21 cellular contexts compared by ENCODE assay signal in the genomic region with DNA sequence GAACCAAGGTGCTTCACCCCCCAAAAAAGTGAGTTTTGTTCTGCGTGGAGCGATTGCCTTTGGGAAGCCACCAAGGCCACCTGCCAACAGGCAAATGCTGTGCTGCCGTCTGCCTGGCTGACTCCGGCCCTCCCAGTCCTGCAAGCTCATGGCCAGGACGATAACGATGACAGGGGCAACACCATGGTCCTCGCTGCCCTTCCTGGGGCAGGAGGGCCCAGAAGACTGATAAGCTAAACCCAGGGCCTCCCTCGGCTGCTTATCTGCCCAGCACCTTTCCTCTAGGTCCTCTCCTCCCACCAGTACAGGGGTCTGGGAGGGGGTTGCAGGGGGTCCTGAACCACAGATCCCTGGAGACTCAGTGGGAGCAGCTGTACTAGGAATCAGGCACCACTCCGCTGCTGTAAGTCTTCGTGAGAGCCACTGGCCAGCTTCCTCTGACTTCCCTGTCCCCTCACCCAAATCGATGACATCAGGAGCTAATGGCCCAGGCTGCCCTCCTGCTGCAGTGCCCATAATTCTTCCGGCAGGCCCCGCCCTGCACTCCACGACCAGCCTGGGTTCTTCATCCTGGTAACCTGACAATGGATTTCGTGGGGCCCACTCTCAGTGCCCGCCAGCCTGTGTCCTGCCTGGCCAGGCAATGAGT. TPM values are rescaled to one million over a fixed set of nuclear protein-coding genes. Genes with fewer than 3 reads are reported as not detected.
A peak's percentile ranks its signal among the peaks of the same experiment; 100 is the strongest.
DNase-seq lines count a peak whose midpoint lies in the region; ATAC-seq and TF ChIP-seq lines count a peak whose summit lies in the region.
"Had no signal": no experiment of that assay in that cellular context is flagged by ENCODE, and none has a peak within 500 bp of the region (broad histone marks: within the 10 kb centered on the region; RNA-seq: fewer than 3 reads in every experiment).

No MANE protein-coding gene starts in this region.

- no peak overlapping the region for H2BK15ac ChIP-seq in H9 (ENCODE audit: low read depth, low read length)
- no peak overlapping the region for H2BK15ac ChIP-seq in neuronal stem cell (ENCODE audit: low read length)

- H2BK5ac ChIP-seq in H9 (ENCODE audit: insufficient read length, low read length) (no peak overlapping the region), neuronal stem cell (ENCODE audit: low read length) (peak overlapping the region; percentile 39)

- H3K23ac ChIP-seq in H9 (ENCODE audit: insufficient read length, low read depth, low read length) (no peak overlapping the region), neuronal stem cell (ENCODE audit: low read depth, low read length, poor library complexity) (peak overlapping the region; percentile 43)

- H3T11ph ChIP-seq in H9 (ENCODE audit: low read length) = no peak overlapping the region

- H3K14ac ChIP-seq in H9 (ENCODE audit: insufficient read depth, low read length) (no peak overlapping the region), neuronal stem cell (ENCODE audit: low read length) (peak overlapping the region; percentile 21)

- H3K9me3 ChIP-seq in H9 (ENCODE audit: control insufficient read depth, low read depth, low read length) = no peaks in the 10 kb centered on the region
- no peaks in the 10 kb centered on the region for H3K9me3 ChIP-seq in adrenal gland (replicated peaks in 1 of 3)
- no peaks in the 10 kb centered on the region for H3K9me3 ChIP-seq in esophagus squamous epithelium
- no peaks in the 10 kb centered on the region for H3K9me3 ChIP-seq in neuronal stem cell (replicated peaks in 1 of 2; ENCODE audit: control insufficient read depth in 2 of 2, insufficient read depth in 1 of 2, low read depth in 1 of 2, low read length in 2 of 2)
- H3K9me3 ChIP-seq: suprapubic skin had no signal

- intact Hi-C loops in adrenal gland (cut with DNase I) = no loop called here
- intact Hi-C loops in esophagus squamous epithelium (cut with DNase I) = loop anchor here (10.0 kb wide), 1 partner anchor 170 kb away; no protein-coding TSS in a partner anchor

- H2AFZ ChIP-seq in H9 (ENCODE audit: low read length) (no peak overlapping the region), neuronal stem cell (ENCODE audit: low read length) (no peak overlapping the region)

- H3K9ac ChIP-seq in H9 (ENCODE audit: extremely low read depth, insufficient read length, low read length) = no peak overlapping the region
- H3K9ac ChIP-seq in neuronal stem cell (ENCODE audit: low read depth, low read length, poor library complexity) = no peak overlapping the region

- H4K20me1 ChIP-seq in H9 (ENCODE audit: control insufficient read depth, insufficient read depth, insufficient read length) = peaks cover 2% of the 10 kb centered on the region

- H3K36me3 Mint-ChIP-seq in H9 (ENCODE audit: insufficient read depth in 1 of 3, low read depth in 3 of 3) = peaks cover 6 to 15% (median 10%) of the 10 kb centered on the region in 3 experiments; a peak in 6 of 7 replicates
- H3K36me3 Mint-ChIP-seq: natural killer cell treated with Interleukin-12 subunit alpha and Interleukin-12 subunit beta and Interleukin-15 and Interleukin-18, amount 100 ng/mL, for 72 hours had no signal

- peaks cover 5% of the 10 kb centered on the region for H3K23me2 ChIP-seq in H9 (ENCODE audit: insufficient read length, low read depth, low read length, poor library complexity, severe bottlenecking)

- DNase-seq in H9 (peak; percentile 19), adrenal gland (peak in 5 of 7 donors; percentile 59 to 79 (median 70)), esophagus squamous epithelium (lab: John Stamatoyannopoulos, UW) (no peak), neuronal stem cell (ENCODE audit: low spot score) (no peak), T-helper 9 cell (no peak)
- DNase-seq in activated CD4-positive, alpha-beta T cell treated with anti-CD3 and anti-CD28 coated beads for 4 hours = no peak
- DNase-seq: activated CD4-positive, alpha-beta T cell treated with anti-CD3 and anti-CD28 coated beads, Interleukin-2, amount 50 U/mL, for 48 hours; amniotic stem cell; central memory CD4-positive, alpha-beta T cell; hippocampal formation; kidney; NCI-H1092 treated with DMSO at 0.1 percent for 48 hours; NCI-H2081; NCI-H446; NK-92 treated with Interleukin-12 subunit alpha and Interleukin-12 subunit beta, amount 100 ng/mL, for 24 hours; stimulated activated CD4-positive, alpha-beta T cell treated with anti-CD3 and anti-CD28 coated beads, Interleukin-12 subunit alpha, Interleukin-12 subunit beta, amount 100 ng/mL, for 4 hours; SW 1271 had no signal

- no peak overlapping the region for H3K18ac ChIP-seq in H9 (ENCODE audit: insufficient read length, low read depth, low read length)
- H3K18ac ChIP-seq in neuronal stem cell (ENCODE audit: low read length) = peak overlapping the region; percentile 57

- H2AK5ac ChIP-seq in H9 (ENCODE audit: insufficient read length, low read length) = no peak overlapping the region
- H2AK5ac ChIP-seq in neuronal stem cell (ENCODE audit: low read depth, low read length) = peak overlapping the region; percentile 21

- TF ChIP-seq CTCF in H9 (conservative IDR thresholded peaks at IDR 0.05) = no peak
- TF ChIP-seq CTCF in adrenal gland (IDR thresholded peaks at IDR 0.05) = no peak
- TF ChIP-seq CTCF in esophagus squamous epithelium (IDR thresholded peaks at IDR 0.05) = no peak

- H2BK120ac ChIP-seq in H9 (ENCODE audit: low read depth, low read length, poor library complexity, severe bottlenecking) (no peak overlapping the region), neuronal stem cell (ENCODE audit: low read depth, low read length) (no peak overlapping the region)

- no peaks in the 10 kb centered on the region for H3K9me3 Mint-ChIP-seq in H9
- H3K9me3 Mint-ChIP-seq: natural killer cell treated with Interleukin-12 subunit alpha and Interleukin-12 subunit beta and Interleukin-15 and Interleukin-18, amount 100 ng/mL, for 72 hours had no signal

- no peak for TF ChIP-seq POLR2A in adrenal gland (IDR thresholded peaks at IDR 0.05)
- TF ChIP-seq POLR2A in esophagus squamous epithelium (IDR thresholded peaks at IDR 0.05) = no peak

- H4K91ac ChIP-seq in H9 (ENCODE audit: insufficient read length, low read depth, low read length) (no peak overlapping the region), neuronal stem cell (ENCODE audit: low read depth, low read length, poor library complexity) (no peak overlapping the region)

- H3K27ac ChIP-seq in H9 (ENCODE audit: insufficient read length, low read depth, low read length) = no peak overlapping the region
- H3K27ac ChIP-seq in adrenal gland = peak overlapping the region in 4 of 5 donors; percentile 20 to 78 (median 52)
- H3K27ac ChIP-seq in esophagus squamous epithelium = peak overlapping the region in 3 of 4 donors; percentile 46 to 67 (median 65)
- H3K27ac ChIP-seq in neuronal stem cell (replicated peaks; ENCODE audit: low read length) = no peak overlapping the region
- H3K27ac ChIP-seq: suprapubic skin had no signal

- no peaks in the 10 kb centered on the region for H3K27me3 Mint-ChIP-seq in H9 (ENCODE audit: low read depth)
- H3K27me3 Mint-ChIP-seq: natural killer cell treated with Interleukin-12 subunit alpha and Interleukin-12 subunit beta and Interleukin-15 and Interleukin-18, amount 100 ng/mL, for 72 hours had no signal

- no peak overlapping the region for H4K5ac ChIP-seq in H9 (ENCODE audit: insufficient read length, low read depth, low read length)

- H3K79me2 ChIP-seq in H9 (ENCODE audit: insufficient read depth, low read length) = no peaks in the 10 kb centered on the region

- H3K4me2 ChIP-seq in H9 (ENCODE audit: insufficient read depth, insufficient read length, low read length) (no peak overlapping the region), neuronal stem cell (ENCODE audit: insufficient read depth, low read length, poor library complexity, severe bottlenecking) (no peak overlapping the region)

- H3K27ac Mint-ChIP-seq in H9 = peak overlapping the region in 2 of 3 experiments; percentile 57 to 80; a peak in 3 of 7 replicates
- H3K27ac Mint-ChIP-seq: natural killer cell treated with Interleukin-12 subunit alpha and Interleukin-12 subunit beta and Interleukin-15 and Interleukin-18, amount 100 ng/mL, for 72 hours had no signal

- H2BK20ac ChIP-seq in H9 (ENCODE audit: low read depth, low read length, poor library complexity, severe bottlenecking) = no peak overlapping the region

- H3K36me3 ChIP-seq in adrenal gland (replicated peaks in 1 of 2) (peaks cover 0 to 4% of the 10 kb centered on the region in 2 donors), esophagus squamous epithelium (peaks cover 0 to 43% (median 0%) of the 10 kb centered on the region in 3 donors), neuronal stem cell (replicated peaks in 1 of 2; ENCODE audit: control insufficient read depth in 2 of 2, insufficient read depth in 2 of 2, low read length in 2 of 2) (peaks cover 21 to 31% of the 10 kb centered on the region in 2 donors)

- peaks cover 6 to 7% of the 10 kb centered on the region in 2 experiments for H3K4me1 Mint-ChIP-seq in H9

- no peak overlapping the region for H2BK12ac ChIP-seq in H9 (ENCODE audit: insufficient read length, low read depth, low read length)
- no peak overlapping the region for H2BK12ac ChIP-seq in neuronal stem cell (ENCODE audit: low read length)

- H3K4ac ChIP-seq in H9 (ENCODE audit: low read depth, low read length) = no peak overlapping the region
- no peak overlapping the region for H3K4ac ChIP-seq in neuronal stem cell (ENCODE audit: low read length)

- H3K79me1 ChIP-seq in H9 (ENCODE audit: insufficient read depth, low read depth, low read length, poor library complexity, severe bottlenecking) (no peaks in the 10 kb centered on the region), neuronal stem cell (ENCODE audit: low read depth, low read length) (peaks cover 11% of the 10 kb centered on the region)

- H3K4me3 ChIP-seq in adrenal gland (no peak overlapping the region), esophagus squamous epithelium (no peak overlapping the region), neuronal stem cell (ENCODE audit: low read length in 2 of 2) (no peak overlapping the region)
- H3K4me3 ChIP-seq: suprapubic skin had no signal

- H4K8ac ChIP-seq in H9 (replicated peaks; ENCODE audit: insufficient read length, low read depth, low read length) (no peak overlapping the region), neuronal stem cell (ENCODE audit: low read depth, low read length) (no peak overlapping the region)

- H3K27me3 ChIP-seq in H9 (ENCODE audit: insufficient read depth, low read length) (no peaks in the 10 kb centered on the region), adrenal gland (no peaks in the 10 kb centered on the region), esophagus squamous epithelium (no peaks in the 10 kb centered on the region), neuronal stem cell (ENCODE audit: control insufficient read depth in 3 of 3, insufficient read depth in 3 of 3, low read depth in 1 of 3, low read length in 3 of 3) (no peaks in the 10 kb centered on the region)
- H3K27me3 ChIP-seq: suprapubic skin had no signal

- H3K4me3 Mint-ChIP-seq in H9 = no peak overlapping the region
- H3K4me3 Mint-ChIP-seq: natural killer cell treated with Interleukin-12 subunit alpha and Interleukin-12 subunit beta and Interleukin-15 and Interleukin-18, amount 100 ng/mL, for 72 hours had no signal

- H3K56ac ChIP-seq in H9 (ENCODE audit: insufficient read length, low read depth, low read length) = no peak overlapping the region

- H3K4me1 ChIP-seq in H9 (ENCODE audit: insufficient read depth, low read length) (no peaks in the 10 kb centered on the region), adrenal gland (replicated peaks in 1 of 2) (peaks cover 12 to 26% of the 10 kb centered on the region in 2 donors), esophagus squamous epithelium (peaks cover 9 to 39% (median 14%) of the 10 kb centered on the region in 3 donors), neuronal stem cell (ENCODE audit: control insufficient read depth in 2 of 2, insufficient read depth in 1 of 2, low read depth in 1 of 2, low read length in 2 of 2) (peaks cover 0 to 5% of the 10 kb centered on the region in 2 donors)

- no CpG with 5 or more reads among the region's 16 CpGs for WGBS in H9 (ENCODE audit: extremely low coverage, insufficient read length, low lambda C conversion rate)
- WGBS in adrenal gland, 4 donors = 47 to 66% (median 60%) methylated on average over 9 to 16 of the region's 16 CpGs
- 74 to 84% methylated on average over 3 to 7 of the region's 16 CpGs for WGBS in esophagus squamous epithelium, 2 donors
- no CpG with 5 or more reads among the region's 16 CpGs for WGBS in neuronal stem cell (ENCODE audit: extremely low coverage in 2 of 2, insufficient read length in 2 of 2, insufficient replicate concordance in 1 of 2), 2 donors

- no peak for ATAC-seq in HG02884 (IDR thresholded peaks at IDR 0.05; ENCODE audit: unreplicated experiment)
- no peak for ATAC-seq in GM21528 (IDR thresholded peaks at IDR 0.05; ENCODE audit: low FRiP score, unreplicated experiment)
- ATAC-seq: natural killer cell treated with Interleukin-12 subunit alpha and Interleukin-12 subunit beta and Interleukin-15 and Interleukin-18, amount 100 ng/mL, for 72 hours had no signal

RNA-seq across cellular contexts. Expression of a gene that starts 5.2 kb away (rescaled TPM):
- total RNA-seq in H9 (2021) (29.0 and 29.8 TPM in 2 replicates), adrenal gland (100 to 1,000 TPM in 1 of 8 donors, 10 to 100 TPM in 7; 21.4 to 105 (median 50.8) TPM), esophagus squamous epithelium (10 to 100 TPM; 20.0 to 39.0 (median 30.2) TPM)
- 10 to 100 TPM in 2 of 3 donors, 1 to 10 TPM in 1; 2.6 to 35.2 (median 19.5) TPM for polyA plus RNA-seq in adrenal gland
- polyA plus RNA-seq in neuronal stem cell (2013, experiment 1 of 2) = 21.5 TPM
- 21.0 TPM for polyA plus RNA-seq in neuronal stem cell (2013, experiment 2 of 2)

Comparison
In these comparisons a context has a peak if more than half of its experiments do, and no peak if none do; other contexts are left out.
1. DNase-seq: peak in H9 (single experiment) and adrenal gland (5 of 7); none in esophagus squamous epithelium (single experiment), neuronal stem cell (single experiment), activated CD4-positive, alpha-beta T cell treated with anti-CD3 and anti-CD28 coated beads for 4 hours (0 of 2) and T-helper 9 cell (single experiment).
2. H3K27ac ChIP-seq: peak in adrenal gland (4 of 5) and esophagus squamous epithelium (3 of 4); none in H9 (single experiment) and neuronal stem cell (single experiment).